19 cellular contexts compared by ENCODE assay signal in the genomic region with DNA sequence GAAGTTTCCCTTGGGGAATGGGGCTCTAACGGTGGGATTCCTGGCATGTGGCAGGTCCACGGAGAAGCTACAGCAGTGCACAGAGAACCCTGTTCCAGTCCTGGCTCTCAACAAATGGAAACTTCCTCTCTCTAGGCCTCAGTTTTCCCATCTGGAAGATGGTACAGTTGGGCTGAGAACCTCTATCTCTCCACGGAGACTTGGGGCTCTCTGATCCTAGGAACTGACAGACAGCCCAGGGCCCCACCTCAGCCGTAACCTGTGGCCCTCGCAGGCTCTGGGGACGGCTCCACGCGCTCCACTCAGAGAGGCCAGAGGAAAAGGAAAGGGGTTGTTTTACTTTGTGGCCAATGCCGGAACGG. TPM values are rescaled to one million over a fixed set of nuclear protein-coding genes. Genes with fewer than 3 reads are reported as not detected.
DNase-seq lines count a peak whose midpoint lies in the region; ATAC-seq and TF ChIP-seq lines count a peak whose summit lies in the region.
"Had no signal": no experiment of that assay in that cellular context is flagged by ENCODE, and none has a peak within 500 bp of the region (broad histone marks: within the 10 kb centered on the region; RNA-seq: fewer than 3 reads in every experiment).

No MANE protein-coding gene starts in this region.

- TF ChIP-seq POLR2A in erythroblast (IDR thresholded peaks at IDR 0.05; ENCODE audit: low read length) (no peak), tibial nerve (IDR thresholded peaks at IDR 0.05) (no peak)

- no peak for ATAC-seq in SK-N-SH treated with all-trans-retinoic acid at 6 μM for 48 hours
- ATAC-seq: pancreas had no signal

- H3K4me3 Mint-ChIP-seq in IgD-negative memory B cell: peak overlapping the region in 3 of 4 donors; percentile 25 to 89 (median 73)
- H3K4me3 Mint-ChIP-seq in neural crest cell: peak overlapping the region; percentile 90

- H3K4me2 ChIP-seq in SK-N-SH: no peak overlapping the region

- H2AFZ ChIP-seq in SK-N-SH (ENCODE audit: low read depth): no peak overlapping the region

- TF ChIP-seq CTCF in SK-N-SH (IDR thresholded peaks at IDR 0.05): no peak
- TF ChIP-seq CTCF in neural crest cell (conservative IDR thresholded peaks at IDR 0.05): no peak
- no peak for TF ChIP-seq CTCF in tibial nerve (IDR thresholded peaks at IDR 0.05)

- H3K27ac ChIP-seq in SK-N-SH (ENCODE audit: low read depth in 2 of 2, low read length in 1 of 2) (peak overlapping the region in 1 of 2 experiments; percentile 69; a peak in 2 of 4 replicates), tibial nerve (no peak overlapping the region)
- peak overlapping the region; percentile 30 for H3K27ac ChIP-seq in effector memory CD4-positive, alpha-beta T cell (ENCODE audit: insufficient read depth, low read length, poor library complexity, severe bottlenecking)
- H3K27ac ChIP-seq: 22Rv1, pancreas, upper lobe of left lung had no signal

- DNase-seq in SK-N-SH: no peak
- no peak for DNase-seq in effector memory CD4-positive, alpha-beta T cell
- no peak for DNase-seq in neural crest cell (ENCODE audit: low read depth, low spot score)
- no peak for DNase-seq in erythroblast (lab: John Stamatoyannopoulos, UW)
- no peak for DNase-seq in tibial nerve (ENCODE audit: low spot score in 2 of 2)
- no peak for DNase-seq in EL
- DNase-seq: activated CD4-positive, alpha-beta T cell treated with anti-CD3 and anti-CD28 coated beads, Interleukin-2, amount 50 U/mL, for 4 hours; left ventricle myocardium superior; NCI-H1694 treated with DMSO at 0.1 percent for 48 hours; NCI-H2227 treated with DMSO at 0.1 percent for 48 hours; NCI-H774; pancreas; SHP77; stimulated activated naive CD4-positive, alpha-beta T cell treated with Interleukin-2 at 50 U/mL for 16 hours; T-helper 1 cell had no signal

- H3K36me3 Mint-ChIP-seq in IgD-negative memory B cell (no peaks in the 10 kb centered on the region), neural crest cell (ENCODE audit: low read depth) (no peaks in the 10 kb centered on the region)

- no peaks in the 10 kb centered on the region for H3K9me3 ChIP-seq in SK-N-SH
- H3K9me3 ChIP-seq in effector memory CD4-positive, alpha-beta T cell (ENCODE audit: control insufficient read depth, low read length): no peaks in the 10 kb centered on the region
- H3K9me3 ChIP-seq in tibial nerve: no peaks in the 10 kb centered on the region
- H3K9me3 ChIP-seq: pancreas, upper lobe of left lung had no signal

- no peak overlapping the region for H3K9ac ChIP-seq in SK-N-SH

- no peaks in the 10 kb centered on the region for H3K36me3 ChIP-seq in SK-N-SH (replicated peaks in 1 of 2; ENCODE audit: control insufficient read depth in 1 of 2, insufficient read depth in 2 of 2, low read length in 1 of 2)
- no peaks in the 10 kb centered on the region for H3K36me3 ChIP-seq in effector memory CD4-positive, alpha-beta T cell (ENCODE audit: control insufficient read depth, insufficient read depth, low read length)
- H3K36me3 ChIP-seq in tibial nerve: no peaks in the 10 kb centered on the region
- H3K36me3 ChIP-seq: pancreas, upper lobe of left lung had no signal

- POLR2A ChIA-PET in SK-N-SH (lab: Yijun Ruan, JAX): interaction anchor here (0.9 to 1.2 kb wide), 3 partner anchors 9 to 72 kb away, joined by 3 to 5 read pairs (median 5); no protein-coding TSS in a partner anchor

- no peaks in the 10 kb centered on the region for H3K9me2 ChIP-seq in SK-N-SH

- H3K27me3 ChIP-seq in SK-N-SH (ENCODE audit: insufficient read depth) (peaks cover 2% of the 10 kb centered on the region; the same call in 1 of the 2 replicates), tibial nerve (peaks cover 0 to 10% of the 10 kb centered on the region in 2 donors)
- no peaks in the 10 kb centered on the region for H3K27me3 ChIP-seq in effector memory CD4-positive, alpha-beta T cell (replicated peaks; ENCODE audit: control insufficient read depth, insufficient read depth, low read length, poor library complexity, severe bottlenecking)
- H3K27me3 ChIP-seq: pancreas had no signal

- TF ChIP-seq EP300 in SK-N-SH (IDR thresholded peaks at IDR 0.05; ENCODE audit: borderline replicate concordance in 1 of 2, low read depth in 1 of 2, low read length in 1 of 2) (no peak), tibial nerve (IDR thresholded peaks at IDR 0.05) (no peak)

- no peaks in the 10 kb centered on the region for H3K9me3 Mint-ChIP-seq in IgD-negative memory B cell
- H3K9me3 Mint-ChIP-seq in neural crest cell: no peaks in the 10 kb centered on the region

- no peak overlapping the region for H3K4me3 ChIP-seq in SK-N-SH (ENCODE audit: low read depth in 2 of 2, low read length in 1 of 2)
- H3K4me3 ChIP-seq in effector memory CD4-positive, alpha-beta T cell (ENCODE audit: insufficient read depth, low read depth, low read length, poor library complexity, severe bottlenecking): no peak overlapping the region
- no peak overlapping the region for H3K4me3 ChIP-seq in tibial nerve
- H3K4me3 ChIP-seq: pancreas, upper lobe of left lung had no signal

- CTCF ChIA-PET in SK-N-SH (lab: Yijun Ruan, JAX): interaction anchor here (1.2 to 5.0 kb wide), 4 partner anchors 40 to 72 kb away, joined by 4 to 29 read pairs (median 6); no protein-coding TSS in a partner anchor

- H3F3A ChIP-seq in SK-N-SH (replicated peaks; ENCODE audit: insufficient read depth): peaks cover 8% of the 10 kb centered on the region

- H3K4me1 ChIP-seq in SK-N-SH (ENCODE audit: control insufficient read depth in 1 of 2, insufficient read depth in 2 of 2, low read depth in 1 of 2, low read length in 1 of 2) (peaks cover 0 to 25% of the 10 kb centered on the region in 2 experiments; a peak in 1 of 4 replicates), tibial nerve (peaks cover 0 to 27% (median 2%) of the 10 kb centered on the region in 4 donors)
- H3K4me1 ChIP-seq in effector memory CD4-positive, alpha-beta T cell (ENCODE audit: control insufficient read depth, insufficient read depth, low read length, poor library complexity, severe bottlenecking): peaks cover 52% of the 10 kb centered on the region

- 84% methylated on average over 9 of the region's 10 CpGs for WGBS in SK-N-SH (ENCODE audit: low lambda C conversion rate)
- 79 to 80% methylated on average over 10 of the region's 10 CpGs for WGBS in tibial nerve, 2 donors

- no peaks in the 10 kb centered on the region for H3K79me2 ChIP-seq in SK-N-SH (ENCODE audit: insufficient read depth)

- no peak for TF ChIP-seq RAD21 in SK-N-SH (IDR thresholded peaks at IDR 0.05; ENCODE audit: low read length)

- H3K27me3 Mint-ChIP-seq in IgD-negative memory B cell (peaks cover under 1% of the 10 kb centered on the region), neural crest cell (ENCODE audit: low read depth) (peaks cover 7% of the 10 kb centered on the region)

- H3K27ac Mint-ChIP-seq in IgD-negative memory B cell: peak overlapping the region; percentile 39 to 81 (median 63)
- H3K27ac Mint-ChIP-seq in neural crest cell (ENCODE audit: unreplicated experiment): no peak overlapping the region

- H4K20me1 ChIP-seq in SK-N-SH (ENCODE audit: insufficient read depth): no peaks in the 10 kb centered on the region

- H3K4me1 Mint-ChIP-seq in IgD-negative memory B cell (peaks cover 5 to 26% (median 23%) of the 10 kb centered on the region in 3 donors), neural crest cell (peaks cover 36% of the 10 kb centered on the region)

TF ChIP-seq in SK-N-SH, 30 proteins besides CTCF, POLR2A, EP300 and RAD21:
- TF ChIP-seq RCOR1 (IDR thresholded peaks at IDR 0.05; ENCODE audit: low read length) (0 out of 2 replicates have a peak, but pooled peaks have one; percentile 24), GATA2 (CRISPR knock-in tag; IDR thresholded peaks at IDR 0.05) (no peak)

TF ChIP-seq in SK-N-SH treated with all-trans-retinoic acid at 6 μM for 48 hours, 23 proteins besides CTCF, POLR2A, EP300 and RAD21 (continues in another document):
- TF ChIP-seq, protein P1, sequence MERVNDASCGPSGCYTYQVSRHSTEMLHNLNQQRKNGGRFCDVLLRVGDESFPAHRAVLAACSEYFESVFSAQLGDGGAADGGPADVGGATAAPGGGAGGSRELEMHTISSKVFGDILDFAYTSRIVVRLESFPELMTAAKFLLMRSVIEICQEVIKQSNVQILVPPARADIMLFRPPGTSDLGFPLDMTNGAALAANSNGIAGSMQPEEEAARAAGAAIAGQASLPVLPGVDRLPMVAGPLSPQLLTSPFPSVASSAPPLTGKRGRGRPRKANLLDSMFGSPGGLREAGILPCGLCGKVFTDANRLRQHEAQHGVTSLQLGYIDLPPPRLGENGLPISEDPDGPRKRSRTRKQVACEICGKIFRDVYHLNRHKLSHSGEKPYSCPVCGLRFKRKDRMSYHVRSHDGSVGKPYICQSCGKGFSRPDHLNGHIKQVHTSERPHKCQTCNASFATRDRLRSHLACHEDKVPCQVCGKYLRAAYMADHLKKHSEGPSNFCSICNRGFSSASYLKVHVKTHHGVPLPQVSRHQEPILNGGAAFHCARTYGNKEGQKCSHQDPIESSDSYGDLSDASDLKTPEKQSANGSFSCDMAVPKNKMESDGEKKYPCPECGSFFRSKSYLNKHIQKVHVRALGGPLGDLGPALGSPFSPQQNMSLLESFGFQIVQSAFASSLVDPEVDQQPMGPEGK (CRISPR knock-in tag; IDR thresholded peaks at IDR 0.05; ENCODE audit: borderline replicate concordance): no peak
- TF ChIP-seq ISL1 (CRISPR knock-in tag; IDR thresholded peaks at IDR 0.05) (no peak), ZC3H10 (CRISPR knock-in tag; IDR thresholded peaks at IDR 0.05) (no peak), TCF4 (CRISPR knock-in tag; IDR thresholded peaks at IDR 0.05; ENCODE audit: borderline replicate concordance) (no peak), BACH2 (CRISPR knock-in tag; IDR thresholded peaks at IDR 0.05; ENCODE audit: borderline replicate concordance) (no peak), ZNF8 (CRISPR knock-in tag; IDR thresholded peaks at IDR 0.05) (no peak)

RNA-seq across cellular contexts. Expression of gene NOL4L, which starts 4.5 kb away (rescaled TPM):
- 10.4 and 14.3 TPM in 2 replicates for polyA plus RNA-seq in SK-N-SH (2012; rRNA removed)
- polyA plus RNA-seq in SK-N-SH (2012; cell fraction: cytosol; rRNA removed): 8.7 and 10.6 TPM in 2 replicates
- polyA plus RNA-seq in SK-N-SH (2012; cell fraction: nucleus; rRNA removed): 35.9 and 37.2 TPM in 2 replicates
- polyA plus RNA-seq in IgD-negative memory B cell: 7.3 TPM
- total RNA-seq in neural crest cell: 52.3 and 53.6 TPM in 2 replicates
- total RNA-seq in tibial nerve: 10 to 100 TPM; 11.5 to 22.3 (median 19.9) TPM
